17 cellular contexts compared by ENCODE assay signal in the genomic region with DNA sequence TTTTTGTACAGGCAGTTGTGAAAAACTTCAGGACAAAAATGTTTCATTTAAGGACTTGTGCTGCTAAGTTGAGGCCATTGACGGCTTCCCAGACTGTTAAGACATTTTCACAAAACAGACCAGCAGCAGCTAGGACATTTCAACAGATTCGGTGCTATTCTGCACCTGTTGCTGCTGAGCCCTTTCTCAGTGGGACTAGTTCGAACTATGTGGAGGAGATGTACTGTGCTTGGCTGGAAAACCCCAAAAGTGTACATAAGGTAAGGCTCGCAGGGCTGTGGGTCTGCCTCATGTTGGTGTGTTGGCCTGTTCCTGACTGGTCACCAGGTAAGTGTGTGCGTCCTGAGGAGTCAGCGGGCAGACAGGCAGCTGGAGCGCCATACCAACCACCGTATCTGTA. TPM values are rescaled to one million over a fixed set of nuclear protein-coding genes. Genes with fewer than 3 reads are reported as not detected.
DNase-seq lines count a peak whose midpoint lies in the region; ATAC-seq and TF ChIP-seq lines count a peak whose summit lies in the region.
"Had no signal": no experiment of that assay in that cellular context is flagged by ENCODE, and none has a peak within 500 bp of the region (broad histone marks: within the 10 kb centered on the region; RNA-seq: fewer than 3 reads in every experiment).

No MANE protein-coding gene starts in this region.

- peak overlapping the region; percentile 11 for H3K4me3 Mint-ChIP-seq in activated CD4-positive, alpha-beta T cell treated with anti-CD3 and anti-CD28 coated beads for 36 hours
- peak overlapping the region; percentile 71 for H3K4me3 Mint-ChIP-seq in natural killer cell treated with Interleukin-12 subunit alpha and Interleukin-12 subunit beta and Interleukin-15 and Interleukin-18, amount 100 ng/mL, for 72 hours

- H3K27ac Mint-ChIP-seq in activated CD4-positive, alpha-beta T cell treated with anti-CD3 and anti-CD28 coated beads for 36 hours, result peak overlapping the region; percentile 94
- peak overlapping the region; percentile 82 to 97 for H3K27ac Mint-ChIP-seq in activated naive CD4-positive, alpha-beta T cell treated with anti-CD3 and anti-CD28 coated beads, Interleukin-2, amount 50 U/mL, for 72 hours
- peak overlapping the region; percentile 80 to 88 for H3K27ac Mint-ChIP-seq in natural killer cell treated with Interleukin-12 subunit alpha and Interleukin-12 subunit beta and Interleukin-15 and Interleukin-18, amount 100 ng/mL, for 72 hours

- H3K9me3 ChIP-seq in HEK293 (ENCODE audit: control insufficient read depth, insufficient read depth, low read depth, low read length), result no peaks in the 10 kb centered on the region
- H3K9me3 ChIP-seq: upper lobe of left lung had no signal

- intact Hi-C loops in activated CD4-positive, alpha-beta T cell treated with anti-CD3 and anti-CD28 coated beads for 36 hours (cut with DNase I, micrococcal nuclease), result loop anchor here (1.0 kb wide), 1 partner anchor 9 kb away; no protein-coding TSS in a partner anchor

- ATAC-seq in activated CD4-positive, alpha-beta T cell treated with anti-CD3 and anti-CD28 coated beads for 36 hours, result no peak
- ATAC-seq in activated naive CD4-positive, alpha-beta T cell treated with anti-CD3 and anti-CD28 coated beads, Interleukin-2, amount 50 U/mL, for 72 hours, result no peak
- no peak for ATAC-seq in natural killer cell treated with Interleukin-12 subunit alpha and Interleukin-12 subunit beta and Interleukin-15 and Interleukin-18, amount 100 ng/mL, for 72 hours
- ATAC-seq in SK-N-SH treated with all-trans-retinoic acid at 6 μM for 48 hours, result no peak
- ATAC-seq in GM18511 (IDR thresholded peaks at IDR 0.05; ENCODE audit: unreplicated experiment), result no peak

- no peak for DNase-seq in activated CD4-positive, alpha-beta T cell treated with anti-CD3 and anti-CD28 coated beads for 36 hours
- no peak for DNase-seq in activated CD4-positive, alpha-beta T cell treated with anti-CD3 and anti-CD28 coated beads for 1 hour
- no peak for DNase-seq in activated naive CD4-positive, alpha-beta T cell treated with anti-CD3 and anti-CD28 coated beads, Interleukin-2, amount 50 U/mL, for 72 hours (ENCODE audit: low spot score in 2 of 2)
- DNase-seq in natural killer cell treated with Interleukin-12 subunit alpha and Interleukin-12 subunit beta and Interleukin-15 and Interleukin-18, amount 100 ng/mL, for 72 hours (ENCODE audit: low spot score), result no peak
- no peak for DNase-seq in stimulated activated CD4-positive, alpha-beta T cell treated with anti-CD3 and anti-CD28 coated beads, Interleukin-12 subunit alpha, Interleukin-12 subunit beta, amount 100 ng/mL, for 4 hours
- DNase-seq: DND-41, hippocampal formation, kidney glomerular epithelial cell, NCI-H1930, NCI-H524 treated with DMSO at 0.1 percent for 48 hours, occipital lobe, upper lobe of left lung had no signal

- 0 out of 2 replicates have a peak, but pooled peaks cover 2% of the 10 kb centered on the region for H3K4me1 ChIP-seq in HEK293 (ENCODE audit: control insufficient read depth, insufficient read depth, low read length)

- POLR2A ChIA-PET in activated CD4-positive, alpha-beta T cell treated with anti-CD3 and anti-CD28 coated beads for 36 hours (lab: Charles Lee), result interaction anchor here (0.7 to 2.2 kb wide), 5 partner anchors 9 to 291 kb away, joined by 3 to 10 read pairs (median 5); no protein-coding TSS in a partner anchor
- POLR2A ChIA-PET in HEK293 (lab: Yijun Ruan, JAX), result interaction anchor here (1.4 kb wide), 1 partner anchor 10 kb away, joined by 3 read pairs; no protein-coding TSS in a partner anchor

- TF ChIP-seq CTCF in HEK293 (tag by site-specific recombination; IDR thresholded peaks at IDR 0.05), result no peak

- H3K4me3 ChIP-seq in HEK293 (ENCODE audit: low read depth, low read length), result no peak overlapping the region
- H3K4me3 ChIP-seq: BLaER1 treated with 17β-estradiol and CSF1 and Interleukin-3, amounts not matched to agents 10 nM and 100 nM; cardiac muscle cell; upper lobe of left lung had no signal

- no peaks in the 10 kb centered on the region for H3K27me3 Mint-ChIP-seq in activated CD4-positive, alpha-beta T cell treated with anti-CD3 and anti-CD28 coated beads for 36 hours
- H3K27me3 Mint-ChIP-seq in natural killer cell treated with Interleukin-12 subunit alpha and Interleukin-12 subunit beta and Interleukin-15 and Interleukin-18, amount 100 ng/mL, for 72 hours, result no peaks in the 10 kb centered on the region

- no peaks in the 10 kb centered on the region for H3K9me3 Mint-ChIP-seq in activated CD4-positive, alpha-beta T cell treated with anti-CD3 and anti-CD28 coated beads for 36 hours (ENCODE audit: low read depth)
- peaks cover 0 to 4% of the 10 kb centered on the region in 2 donors for H3K9me3 Mint-ChIP-seq in activated naive CD4-positive, alpha-beta T cell treated with anti-CD3 and anti-CD28 coated beads, Interleukin-2, amount 50 U/mL, for 72 hours
- H3K9me3 Mint-ChIP-seq in natural killer cell treated with Interleukin-12 subunit alpha and Interleukin-12 subunit beta and Interleukin-15 and Interleukin-18, amount 100 ng/mL, for 72 hours, result no peaks in the 10 kb centered on the region

- no peak overlapping the region for H3K27ac ChIP-seq in HEK293 (ENCODE audit: extremely low read depth, low read depth, low read length)
- H3K27ac ChIP-seq: cardiac muscle cell had no signal

- H3K36me3 ChIP-seq in HEK293 (ENCODE audit: control insufficient read depth in 2 of 2, insufficient read depth in 1 of 2, low read length in 2 of 2), result peaks cover 6 to 28% of the 10 kb centered on the region in 2 experiments; a peak in 2 of 3 replicates

- peaks cover 46% of the 10 kb centered on the region for H3K36me3 Mint-ChIP-seq in activated CD4-positive, alpha-beta T cell treated with anti-CD3 and anti-CD28 coated beads for 36 hours (ENCODE audit: low read depth)
- peaks cover 0 to 38% of the 10 kb centered on the region in 2 donors for H3K36me3 Mint-ChIP-seq in activated naive CD4-positive, alpha-beta T cell treated with anti-CD3 and anti-CD28 coated beads, Interleukin-2, amount 50 U/mL, for 72 hours
- H3K36me3 Mint-ChIP-seq in natural killer cell treated with Interleukin-12 subunit alpha and Interleukin-12 subunit beta and Interleukin-15 and Interleukin-18, amount 100 ng/mL, for 72 hours, result peaks cover 6% of the 10 kb centered on the region

- CTCF ChIA-PET in activated CD4-positive, alpha-beta T cell treated with anti-CD3 and anti-CD28 coated beads for 36 hours (lab: Charles Lee), result interaction anchor here (0.5 to 2.4 kb wide), 5 partner anchors 12 to 224 kb away, joined by 4 to 14 read pairs (median 5); a partner anchor contains a TSS
- CTCF ChIA-PET in HEK293 (lab: Yijun Ruan, JAX), result interaction anchor here (0.6 kb wide), 2 partner anchors 11 to 15 kb away, joined by 3 read pairs; no protein-coding TSS in a partner anchor

- H3K4me1 Mint-ChIP-seq in activated CD4-positive, alpha-beta T cell treated with anti-CD3 and anti-CD28 coated beads for 36 hours, result peaks cover 78% of the 10 kb centered on the region
- peaks cover 36 to 52% of the 10 kb centered on the region in 2 donors for H3K4me1 Mint-ChIP-seq in natural killer cell treated with Interleukin-12 subunit alpha and Interleukin-12 subunit beta and Interleukin-15 and Interleukin-18, amount 100 ng/mL, for 72 hours (ENCODE audit: low read depth in 2 of 2)

TF ChIP-seq in HEK293, 187 proteins besides CTCF, POLR2A, EP300 and RAD21 (continues in another document):
- TF ChIP-seq, protein P1, sequence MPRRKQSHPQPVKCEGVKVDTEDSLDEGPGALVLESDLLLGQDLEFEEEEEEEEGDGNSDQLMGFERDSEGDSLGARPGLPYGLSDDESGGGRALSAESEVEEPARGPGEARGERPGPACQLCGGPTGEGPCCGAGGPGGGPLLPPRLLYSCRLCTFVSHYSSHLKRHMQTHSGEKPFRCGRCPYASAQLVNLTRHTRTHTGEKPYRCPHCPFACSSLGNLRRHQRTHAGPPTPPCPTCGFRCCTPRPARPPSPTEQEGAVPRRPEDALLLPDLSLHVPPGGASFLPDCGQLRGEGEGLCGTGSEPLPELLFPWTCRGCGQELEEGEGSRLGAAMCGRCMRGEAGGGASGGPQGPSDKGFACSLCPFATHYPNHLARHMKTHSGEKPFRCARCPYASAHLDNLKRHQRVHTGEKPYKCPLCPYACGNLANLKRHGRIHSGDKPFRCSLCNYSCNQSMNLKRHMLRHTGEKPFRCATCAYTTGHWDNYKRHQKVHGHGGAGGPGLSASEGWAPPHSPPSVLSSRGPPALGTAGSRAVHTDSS (tag by site-specific recombination; IDR thresholded peaks at IDR 0.05), result no peak

RNA-seq across cellular contexts. Expression of a gene that starts 17.9 kb away (rescaled TPM):
- total RNA-seq in activated CD4-positive, alpha-beta T cell treated with anti-CD3 and anti-CD28 coated beads for 36 hours, result 10 to 100 TPM; 80.3 to 90.1 TPM
- 100 to 1,000 TPM in 1 of 2 donors, 10 to 100 TPM in 1; 53.2 to 106 TPM for total RNA-seq in activated naive CD4-positive, alpha-beta T cell treated with anti-CD3 and anti-CD28 coated beads, Interleukin-2, amount 50 U/mL, for 72 hours
- 100 to 1,000 TPM in 1 of 2 donors, 10 to 100 TPM in 1; 84.8 to 116 TPM for total RNA-seq in natural killer cell treated with Interleukin-12 subunit alpha and Interleukin-12 subunit beta and Interleukin-15 and Interleukin-18, amount 100 ng/mL, for 72 hours

RNA-seq across cellular contexts. Expression of a gene that starts 42.3 kb away (rescaled TPM):
- 10 to 100 TPM; 71.6 to 73.0 TPM for total RNA-seq in activated CD4-positive, alpha-beta T cell treated with anti-CD3 and anti-CD28 coated beads for 36 hours
- 100 to 1,000 TPM in 1 of 2 donors, 10 to 100 TPM in 1; 67.1 to 114 TPM for total RNA-seq in activated naive CD4-positive, alpha-beta T cell treated with anti-CD3 and anti-CD28 coated beads, Interleukin-2, amount 50 U/mL, for 72 hours
- 100 to 1,000 TPM in 1 of 2 donors, 10 to 100 TPM in 1; 97.9 to 104 TPM for total RNA-seq in natural killer cell treated with Interleukin-12 subunit alpha and Interleukin-12 subunit beta and Interleukin-15 and Interleukin-18, amount 100 ng/mL, for 72 hours

RNA-seq across cellular contexts. Expression of a gene that starts 50.6 kb away (rescaled TPM):
- 100 to 1,000 TPM in 1 of 2 experiments, 10 to 100 TPM in 1; 98.5 to 104 TPM for total RNA-seq in activated CD4-positive, alpha-beta T cell treated with anti-CD3 and anti-CD28 coated beads for 36 hours
- total RNA-seq in activated naive CD4-positive, alpha-beta T cell treated with anti-CD3 and anti-CD28 coated beads, Interleukin-2, amount 50 U/mL, for 72 hours, result 10 to 100 TPM; 83.4 to 92.7 TPM
- 100 to 1,000 TPM in 1 of 2 donors, 10 to 100 TPM in 1; 99.7 to 208 TPM for total RNA-seq in natural killer cell treated with Interleukin-12 subunit alpha and Interleukin-12 subunit beta and Interleukin-15 and Interleukin-18, amount 100 ng/mL, for 72 hours
